ENCODE assay signal across 28 cellular contexts in genomic region chr2:177192788-177193187, GRCh38.
"Had no signal": no experiment of that assay in that cellular context is flagged by ENCODE, and none has a peak within 500 bp of the region (broad histone marks: within the 10 kb centered on the region; RNA-seq: fewer than 3 reads in every experiment).

No MANE protein-coding gene starts in this region.

- FAIRE-seq: bronchial epithelial cell had no signal

- ATAC-seq: activated CD4-positive, alpha-beta T cell treated with anti-CD3 and anti-CD28 coated beads for 36 hours; activated CD8-positive, alpha-beta T cell treated with anti-CD3 and anti-CD28 coated beads, Interleukin-2, amount 10 ng/mL, durations not matched to agents 7 days and 5 days; heart right ventricle; left lobe of liver; lower lobe of right lung; natural killer cell treated with Interleukin-12 subunit alpha and Interleukin-12 subunit beta and Interleukin-15 and Interleukin-18, amount 100 ng/mL, for 72 hours; stimulated activated naive B cell treated with anti-CD40 and anti-IgM and Interleukin-4, amounts not matched to agents 10 μg/mL and 1 μg/mL and 100 μg/mL, for 72 hours had no signal

- H3K36me3 ChIP-seq: esophagus squamous epithelium, heart right ventricle, lower lobe of right lung, right atrium auricular region, stomach, thyroid gland, upper lobe of left lung, vagina had no signal

- H3K9me3 Mint-ChIP-seq: activated B cell treated with CpG ODN at 0.5 μM for 24 hours; central memory CD8-positive, alpha-beta T cell; dendritic cell treated with granulocyte-macrophage colony-stimulating factor and Interleukin-4, amounts not matched to agents 40 ng/mL and 50 ng/mL, for 4 days; natural killer cell treated with Interleukin-12 subunit alpha and Interleukin-12 subunit beta and Interleukin-15 and Interleukin-18, amount 100 ng/mL, for 72 hours; stimulated activated naive B cell treated with anti-CD40 and anti-IgM and Interleukin-4, amounts not matched to agents 10 μg/mL and 1 μg/mL and 100 μg/mL, for 72 hours had no signal

- H3K9me3 ChIP-seq: esophagus squamous epithelium, heart right ventricle, lower lobe of right lung, right atrium auricular region, stomach, thyroid gland, upper lobe of left lung, vagina had no signal

- H3K27me3 Mint-ChIP-seq: activated B cell treated with CpG ODN at 0.5 μM for 24 hours; activated CD4-positive, alpha-beta T cell treated with anti-CD3 and anti-CD28 coated beads for 36 hours; activated naive CD8-positive, alpha-beta T cell; central memory CD8-positive, alpha-beta T cell; dendritic cell treated with granulocyte-macrophage colony-stimulating factor and Interleukin-4, amounts not matched to agents 40 ng/mL and 50 ng/mL, for 4 days; stimulated activated naive B cell treated with anti-CD40 and anti-IgM and Interleukin-4, amounts not matched to agents 10 μg/mL and 1 μg/mL and 100 μg/mL, for 72 hours had no signal

- H3K4me1 ChIP-seq: esophagus squamous epithelium, lower lobe of right lung, right atrium auricular region, stomach, thyroid gland, upper lobe of left lung, vagina had no signal

- H3K4me3 ChIP-seq: esophagus squamous epithelium, heart right ventricle, lower lobe of right lung, right atrium auricular region, smooth muscle cell, stomach, thyroid gland, upper lobe of left lung, vagina had no signal

- H3K27me3 ChIP-seq: esophagus squamous epithelium, heart right ventricle, right atrium auricular region, stomach, thyroid gland, upper lobe of left lung, vagina had no signal

- H3K4me3 Mint-ChIP-seq: activated B cell treated with CpG ODN at 0.5 μM for 24 hours; activated CD4-positive, alpha-beta T cell treated with anti-CD3 and anti-CD28 coated beads for 36 hours; activated CD8-positive, alpha-beta T cell treated with anti-CD3 and anti-CD28 coated beads, Interleukin-2, amount 10 ng/mL, durations not matched to agents 7 days and 5 days; activated naive CD8-positive, alpha-beta T cell; central memory CD8-positive, alpha-beta T cell; dendritic cell treated with granulocyte-macrophage colony-stimulating factor and Interleukin-4, amounts not matched to agents 40 ng/mL and 50 ng/mL, for 4 days; natural killer cell treated with Interleukin-12 subunit alpha and Interleukin-12 subunit beta and Interleukin-15 and Interleukin-18, amount 100 ng/mL, for 72 hours; stimulated activated naive B cell treated with anti-CD40 and anti-IgM and Interleukin-4, amounts not matched to agents 10 μg/mL and 1 μg/mL and 100 μg/mL, for 72 hours had no signal

- H3K27ac Mint-ChIP-seq: activated B cell treated with CpG ODN at 0.5 μM for 24 hours; activated CD4-positive, alpha-beta T cell treated with anti-CD3 and anti-CD28 coated beads for 36 hours; activated CD8-positive, alpha-beta T cell treated with anti-CD3 and anti-CD28 coated beads, Interleukin-2, amount 10 ng/mL, durations not matched to agents 7 days and 5 days; activated naive CD8-positive, alpha-beta T cell; dendritic cell treated with granulocyte-macrophage colony-stimulating factor and Interleukin-4, amounts not matched to agents 40 ng/mL and 50 ng/mL, for 4 days; natural killer cell treated with Interleukin-12 subunit alpha and Interleukin-12 subunit beta and Interleukin-15 and Interleukin-18, amount 100 ng/mL, for 72 hours; stimulated activated naive B cell treated with anti-CD40 and anti-IgM and Interleukin-4, amounts not matched to agents 10 μg/mL and 1 μg/mL and 100 μg/mL, for 72 hours had no signal

- H3K4me1 Mint-ChIP-seq: activated B cell treated with CpG ODN at 0.5 μM for 24 hours; central memory CD8-positive, alpha-beta T cell; stimulated activated naive B cell treated with anti-CD40 and anti-IgM and Interleukin-4, amounts not matched to agents 10 μg/mL and 1 μg/mL and 100 μg/mL, for 72 hours had no signal

- DNase-seq: activated B cell treated with CpG ODN at 0.5 μM for 24 hours; activated CD4-positive, alpha-beta T cell treated with anti-CD3 and anti-CD28 coated beads for 36 hours; activated CD8-positive, alpha-beta T cell treated with anti-CD3 and anti-CD28 coated beads, Interleukin-2, amount 10 ng/mL, durations not matched to agents 7 days and 5 days; activated effector memory CD4-positive, alpha-beta T cell treated with Interleukin-2 at 50 U/mL for 16 hours; activated naive CD4-positive, alpha-beta T cell treated with Interleukin-2 at 50 U/mL for 16 hours; anterior cingulate cortex; effector CD4-positive, alpha-beta T cell; esophagus squamous epithelium; foreskin melanocyte; heart right ventricle; kidney glomerular epithelial cell; lower lobe of right lung; mesendoderm; stimulated activated CD4-positive, alpha-beta T cell treated with anti-CD3 and anti-CD28 coated beads, Interleukin-1b, Interleukin-23, amount 100 ng/mL, for 48 hours; stimulated activated naive B cell treated with anti-CD40 and anti-IgM and Interleukin-4, amounts not matched to agents 10 μg/mL and 1 μg/mL and 100 μg/mL, for 72 hours; stomach; thyroid gland; upper lobe of left lung had no signal

- H3K36me3 Mint-ChIP-seq: activated naive CD8-positive, alpha-beta T cell; natural killer cell treated with Interleukin-12 subunit alpha and Interleukin-12 subunit beta and Interleukin-15 and Interleukin-18, amount 100 ng/mL, for 72 hours; stimulated activated naive B cell treated with anti-CD40 and anti-IgM and Interleukin-4, amounts not matched to agents 10 μg/mL and 1 μg/mL and 100 μg/mL, for 72 hours had no signal

- H3K27ac ChIP-seq: epithelial cell of prostate, esophagus squamous epithelium, heart right ventricle, lower lobe of right lung, right atrium auricular region, stomach, thyroid gland, upper lobe of left lung, vagina had no signal
